18 cellular contexts compared by ENCODE assay signal in the genomic region with DNA sequence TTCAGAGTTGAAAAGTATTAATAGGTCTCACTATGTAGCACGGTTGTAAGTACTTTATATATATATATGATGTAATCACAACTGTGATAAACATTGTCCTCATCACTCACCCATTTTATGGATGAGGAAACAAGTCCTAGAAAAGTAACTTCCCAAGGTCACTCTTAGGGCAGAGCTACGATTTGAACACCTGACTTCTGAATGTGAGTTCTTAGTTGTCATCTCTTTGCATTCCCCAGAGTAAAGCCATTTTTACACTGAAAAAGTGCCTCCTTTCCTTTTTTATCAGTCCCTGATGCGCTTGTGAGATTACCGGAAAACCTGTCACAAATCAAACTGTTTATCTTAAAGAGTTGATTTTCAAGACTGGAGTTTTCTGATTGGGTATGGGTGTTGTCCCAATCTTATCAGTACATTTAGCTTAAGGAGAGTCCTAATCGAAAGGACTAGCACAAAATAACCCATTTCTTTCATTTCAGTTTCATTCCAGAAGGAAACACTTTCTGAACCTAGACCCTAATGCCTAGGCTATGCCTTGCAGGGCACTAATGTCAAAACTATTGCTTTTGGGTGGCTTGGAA.
DNase-seq lines count a peak whose midpoint lies in the region; ATAC-seq and TF ChIP-seq lines count a peak whose summit lies in the region.
"Had no signal": no experiment of that assay in that cellular context is flagged by ENCODE, and none has a peak within 500 bp of the region (broad histone marks: within the 10 kb centered on the region; RNA-seq: fewer than 3 reads in every experiment).

No MANE protein-coding gene starts in this region.

- H3K36me3 Mint-ChIP-seq in stimulated activated naive CD8-positive, alpha-beta T cell treated with anti-CD3 and anti-CD28 coated beads, Interleukin-15, Interleukin-2, amounts not matched to agents 100 ng/mL and 50 ng/mL, for 24 hours (ENCODE audit: low read depth) = peaks cover 43% of the 10 kb centered on the region

- H3K27ac Mint-ChIP-seq in stimulated activated naive CD8-positive, alpha-beta T cell treated with anti-CD3 and anti-CD28 coated beads, Interleukin-15, Interleukin-2, amounts not matched to agents 100 ng/mL and 50 ng/mL, for 24 hours = peak overlapping the region; percentile 28
- H3K27ac Mint-ChIP-seq in stimulated activated naive CD8-positive, alpha-beta T cell treated with anti-CD3 and anti-CD28 coated beads, Interleukin-15, amount 100 ng/mL, for 72 hours = no peak overlapping the region
- H3K27ac Mint-ChIP-seq: progenitor cell of endocrine pancreas had no signal

- H3K4me3 Mint-ChIP-seq in stimulated activated naive CD8-positive, alpha-beta T cell treated with anti-CD3 and anti-CD28 coated beads, Interleukin-15, Interleukin-2, amounts not matched to agents 100 ng/mL and 50 ng/mL, for 24 hours = no peak overlapping the region
- no peak overlapping the region for H3K4me3 Mint-ChIP-seq in stimulated activated naive CD8-positive, alpha-beta T cell treated with anti-CD3 and anti-CD28 coated beads, Interleukin-15, amount 100 ng/mL, for 72 hours

- no peaks in the 10 kb centered on the region for H3K27me3 Mint-ChIP-seq in stimulated activated naive CD8-positive, alpha-beta T cell treated with anti-CD3 and anti-CD28 coated beads, Interleukin-15, Interleukin-2, amounts not matched to agents 100 ng/mL and 50 ng/mL, for 24 hours
- H3K27me3 Mint-ChIP-seq in stimulated activated naive CD8-positive, alpha-beta T cell treated with anti-CD3 and anti-CD28 coated beads, Interleukin-15, amount 100 ng/mL, for 72 hours = no peaks in the 10 kb centered on the region
- H3K27me3 Mint-ChIP-seq: natural killer cell treated with Interleukin-12 subunit alpha and Interleukin-12 subunit beta and Interleukin-15 and Interleukin-18, amount 100 ng/mL, for 72 hours; progenitor cell of endocrine pancreas had no signal

- TF ChIP-seq POLR2A in Raji (IDR thresholded peaks at IDR 0.05; ENCODE audit: insufficient read depth, low read depth, low read length) (peak; percentile 13; the same call in 1 of the 2 replicates), erythroblast (IDR thresholded peaks at IDR 0.05; ENCODE audit: low read length) (no peak)

- H3K9me3 Mint-ChIP-seq in stimulated activated naive CD8-positive, alpha-beta T cell treated with anti-CD3 and anti-CD28 coated beads, Interleukin-15, Interleukin-2, amounts not matched to agents 100 ng/mL and 50 ng/mL, for 24 hours = no peaks in the 10 kb centered on the region
- no peaks in the 10 kb centered on the region for H3K9me3 Mint-ChIP-seq in stimulated activated naive CD8-positive, alpha-beta T cell treated with anti-CD3 and anti-CD28 coated beads, Interleukin-15, amount 100 ng/mL, for 72 hours
- H3K9me3 Mint-ChIP-seq: natural killer cell treated with Interleukin-12 subunit alpha and Interleukin-12 subunit beta and Interleukin-15 and Interleukin-18, amount 100 ng/mL, for 72 hours had no signal

- H3K4me1 Mint-ChIP-seq in stimulated activated naive CD8-positive, alpha-beta T cell treated with anti-CD3 and anti-CD28 coated beads, Interleukin-15, Interleukin-2, amounts not matched to agents 100 ng/mL and 50 ng/mL, for 24 hours (ENCODE audit: low read depth) = peaks cover 53% of the 10 kb centered on the region
- H3K4me1 Mint-ChIP-seq in stimulated activated naive CD8-positive, alpha-beta T cell treated with anti-CD3 and anti-CD28 coated beads, Interleukin-15, amount 100 ng/mL, for 72 hours = peaks cover 17% of the 10 kb centered on the region

- ATAC-seq in stimulated activated naive CD8-positive, alpha-beta T cell treated with anti-CD3 and anti-CD28 coated beads, Interleukin-15, amount 100 ng/mL, for 72 hours = no peak
- ATAC-seq in HG02610 (IDR thresholded peaks at IDR 0.05; ENCODE audit: unreplicated experiment) = no peak
- ATAC-seq: A549; natural killer cell treated with Interleukin-12 subunit alpha and Interleukin-12 subunit beta and Interleukin-15 and Interleukin-18, amount 100 ng/mL, for 72 hours had no signal

- DNase-seq in stimulated activated naive CD8-positive, alpha-beta T cell treated with anti-CD3 and anti-CD28 coated beads, Interleukin-15, amount 100 ng/mL, for 72 hours = no peak
- DNase-seq in erythroblast (lab: John Stamatoyannopoulos, UW) (peak; percentile 28 to 53), cortex of kidney (lab: John Stamatoyannopoulos, UW) (no peak), SIG-M5 (lab: John Stamatoyannopoulos, UW) (no peak), DMS79 (lab: John Stamatoyannopoulos, UW) (no peak)
- DNase-seq: activated T-cell treated with anti-CD3 and anti-CD28 coated beads, Interleukin-2, amount 50 U/mL, for 1 hour; caudate nucleus; EL; hippocampal formation; NCI-H1092 treated with DMSO at 0.1 percent for 48 hours; NCI-H524 treated with DMSO at 0.1 percent for 48 hours; small intestine had no signal

Comparison
In these comparisons a context has a peak if more than half of its experiments do, and no peak if none do; other contexts are left out.
1. DNase-seq: peak in erythroblast (2 of 2); none in stimulated activated naive CD8-positive, alpha-beta T cell treated with anti-CD3 and anti-CD28 coated beads, Interleukin-15, amount 100 ng/mL, for 72 hours (0 of 2), cortex of kidney (single experiment), SIG-M5 (single experiment) and DMS79 (single experiment).